In genomic region chr4:15695240-15695699, GRCh38 we compare ENCODE assay signal across 11 cellular contexts. TPM values are rescaled to one million over a fixed set of nuclear protein-coding genes. Genes with fewer than 3 reads are reported as not detected.
DNase-seq lines count a peak whose midpoint lies in the region; ATAC-seq and TF ChIP-seq lines count a peak whose summit lies in the region.
"Had no signal": no experiment of that assay in that cellular context is flagged by ENCODE, and none has a peak within 500 bp of the region (broad histone marks: within the 10 kb centered on the region; RNA-seq: fewer than 3 reads in every experiment).

No MANE protein-coding gene starts in this region.

- H3K36me3 ChIP-seq in NT2/D1 (ENCODE audit: insufficient read depth, insufficient read length, low read length) (peaks cover 6% of the 10 kb centered on the region), A673 (ENCODE audit: insufficient read depth, low read length, poor library complexity, severe bottlenecking) (no peaks in the 10 kb centered on the region)
- no peaks in the 10 kb centered on the region for H3K36me3 ChIP-seq in CD8-positive, alpha-beta memory T cell (ENCODE audit: insufficient read depth, low read length)
- H3K36me3 ChIP-seq: ascending aorta had no signal

- no peak overlapping the region for H3K27ac Mint-ChIP-seq in natural killer cell treated with Interleukin-12 subunit alpha and Interleukin-12 subunit beta and Interleukin-15 and Interleukin-18, amount 100 ng/mL, for 72 hours
- H3K27ac Mint-ChIP-seq in activated CD4-positive, alpha-beta T cell treated with anti-CD3 and anti-CD28 coated beads, Interleukin-2, amount 10 ng/mL, durations not matched to agents 24 days and 14 days, result no peak overlapping the region
- no peak overlapping the region for H3K27ac Mint-ChIP-seq in CD8-positive, alpha-beta memory T cell
- H3K27ac Mint-ChIP-seq: activated CD8-positive, alpha-beta T cell treated with anti-CD3 and anti-CD28 coated beads, Interleukin-2, amount 10 ng/mL, durations not matched to agents 7 days and 5 days had no signal

- H3K4me3 Mint-ChIP-seq in natural killer cell treated with Interleukin-12 subunit alpha and Interleukin-12 subunit beta and Interleukin-15 and Interleukin-18, amount 100 ng/mL, for 72 hours, result no peak overlapping the region
- no peak overlapping the region for H3K4me3 Mint-ChIP-seq in activated CD4-positive, alpha-beta T cell treated with anti-CD3 and anti-CD28 coated beads, Interleukin-2, amount 10 ng/mL, durations not matched to agents 24 days and 14 days
- no peak overlapping the region for H3K4me3 Mint-ChIP-seq in CD8-positive, alpha-beta memory T cell
- H3K4me3 Mint-ChIP-seq: activated CD8-positive, alpha-beta T cell treated with anti-CD3 and anti-CD28 coated beads, Interleukin-2, amount 10 ng/mL, durations not matched to agents 7 days and 5 days had no signal

- H3K27ac ChIP-seq in A673 (ENCODE audit: low read depth, low read length, poor library complexity, severe bottlenecking), result no peak overlapping the region
- no peak overlapping the region for H3K27ac ChIP-seq in CD8-positive, alpha-beta memory T cell (ENCODE audit: low read depth, low read length)
- H3K27ac ChIP-seq: ascending aorta had no signal

- no peak for ATAC-seq in natural killer cell treated with Interleukin-12 subunit alpha and Interleukin-12 subunit beta and Interleukin-15 and Interleukin-18, amount 100 ng/mL, for 72 hours
- ATAC-seq: activated CD8-positive, alpha-beta T cell treated with anti-CD3 and anti-CD28 coated beads, Interleukin-2, amount 10 ng/mL, durations not matched to agents 7 days and 5 days had no signal

- peaks cover 9 to 14% of the 10 kb centered on the region in 2 donors for H3K27me3 Mint-ChIP-seq in natural killer cell treated with Interleukin-12 subunit alpha and Interleukin-12 subunit beta and Interleukin-15 and Interleukin-18, amount 100 ng/mL, for 72 hours
- peaks cover 13% of the 10 kb centered on the region for H3K27me3 Mint-ChIP-seq in activated CD4-positive, alpha-beta T cell treated with anti-CD3 and anti-CD28 coated beads, Interleukin-2, amount 10 ng/mL, durations not matched to agents 24 days and 14 days
- H3K27me3 Mint-ChIP-seq in CD8-positive, alpha-beta memory T cell, result peaks cover 16 to 28% of the 10 kb centered on the region in 2 donors

- BruUV-seq in A673 (replicated peaks; lab: Mats Ljungman, UMichigan), result no TSS peak

- H3K9me3 ChIP-seq in NT2/D1 (ENCODE audit: insufficient read depth, low read length) (peaks cover 40% of the 10 kb centered on the region), A673 (ENCODE audit: low read depth, low read length, poor library complexity, severe bottlenecking) (peaks cover 5% of the 10 kb centered on the region)
- no peaks in the 10 kb centered on the region for H3K9me3 ChIP-seq in CD8-positive, alpha-beta memory T cell (ENCODE audit: low read length)
- H3K9me3 ChIP-seq: ascending aorta had no signal

- H3K4me1 ChIP-seq in NT2/D1 (ENCODE audit: insufficient read depth, insufficient read length) (no peaks in the 10 kb centered on the region), A673 (ENCODE audit: insufficient read depth, low read length, poor library complexity, severe bottlenecking) (peaks cover 18% of the 10 kb centered on the region)
- no peaks in the 10 kb centered on the region for H3K4me1 ChIP-seq in CD8-positive, alpha-beta memory T cell (ENCODE audit: insufficient read depth, low read length)

- no peaks in the 10 kb centered on the region for H3K9me3 Mint-ChIP-seq in natural killer cell treated with Interleukin-12 subunit alpha and Interleukin-12 subunit beta and Interleukin-15 and Interleukin-18, amount 100 ng/mL, for 72 hours
- H3K9me3 Mint-ChIP-seq in activated CD4-positive, alpha-beta T cell treated with anti-CD3 and anti-CD28 coated beads, Interleukin-2, amount 10 ng/mL, durations not matched to agents 24 days and 14 days, result no peaks in the 10 kb centered on the region
- no peaks in the 10 kb centered on the region for H3K9me3 Mint-ChIP-seq in CD8-positive, alpha-beta memory T cell

- DNase-seq in H4 (ENCODE audit: low spot score) (peak; percentile 99), NT2/D1 (ENCODE audit: low read depth, low spot score) (peak; percentile 85), epithelial cell of esophagus (ENCODE audit: low read depth) (peak; percentile 92), retinal pigment epithelial cell (ENCODE audit: low read depth) (peak; percentile 100), A673 (ENCODE audit: low spot score) (no peak)
- no peak for DNase-seq in natural killer cell treated with Interleukin-12 subunit alpha and Interleukin-12 subunit beta and Interleukin-15 and Interleukin-18, amount 100 ng/mL, for 72 hours (ENCODE audit: low spot score)
- no peak for DNase-seq in activated CD4-positive, alpha-beta T cell treated with anti-CD3 and anti-CD28 coated beads, Interleukin-2, amount 10 ng/mL, durations not matched to agents 24 days and 14 days
- no peak for DNase-seq in CD8-positive, alpha-beta memory T cell
- DNase-seq: activated CD8-positive, alpha-beta T cell treated with anti-CD3 and anti-CD28 coated beads, Interleukin-2, amount 10 ng/mL, durations not matched to agents 7 days and 5 days; posterior cingulate gyrus had no signal

- H3K27me3 ChIP-seq in NT2/D1 (ENCODE audit: insufficient read depth, insufficient read length), result no peaks in the 10 kb centered on the region
- H3K27me3 ChIP-seq in A673 (replicated peaks; ENCODE audit: insufficient read depth, low read depth, low read length, poor library complexity), result no peaks in the 10 kb centered on the region
- no peaks in the 10 kb centered on the region for H3K27me3 ChIP-seq in CD8-positive, alpha-beta memory T cell (ENCODE audit: insufficient read depth, low read length, poor library complexity, severe bottlenecking)
- H3K27me3 ChIP-seq: ascending aorta had no signal

- POLR2A ChIA-PET in A673 (lab: Charles Lee; ENCODE audit: low non-redundant PET), result no interaction called here
- POLR2A ChIA-PET in CD8-positive, alpha-beta memory T cell (lab: Charles Lee), result no interaction called here

- no peak overlapping the region for H3K4me3 ChIP-seq in NT2/D1 (ENCODE audit: insufficient read length, low read depth)
- H3K4me3 ChIP-seq in epithelial cell of esophagus (ENCODE audit: low read length), result no peak overlapping the region
- H3K4me3 ChIP-seq in retinal pigment epithelial cell (ENCODE audit: low read length), result no peak overlapping the region
- no peak overlapping the region for H3K4me3 ChIP-seq in A673 (ENCODE audit: low read depth, low read length, poor library complexity, severe bottlenecking)
- H3K4me3 ChIP-seq in CD8-positive, alpha-beta memory T cell (ENCODE audit: low read length), result no peak overlapping the region
- H3K4me3 ChIP-seq: ascending aorta had no signal

- no peak for TF ChIP-seq CTCF in epithelial cell of esophagus (IDR thresholded peaks at IDR 0.05; ENCODE audit: insufficient read depth, low read depth, low read length, missing control alignments)
- no peak for TF ChIP-seq CTCF in retinal pigment epithelial cell (conservative IDR thresholded peaks at IDR 0.05; ENCODE audit: low read depth, low read length)
- no peak for TF ChIP-seq CTCF in A673 (conservative IDR thresholded peaks at IDR 0.05; ENCODE audit: low read depth, low read length)

- H3K9ac ChIP-seq in NT2/D1 (ENCODE audit: insufficient read length, low read depth), result no peak overlapping the region

- intact Hi-C loops in A673 (cut with micrococcal nuclease; ENCODE audit: unreplicated experiment), result no loop called here
- intact Hi-C loops in activated CD4-positive, alpha-beta T cell treated with anti-CD3 and anti-CD28 coated beads, Interleukin-2, amount 10 ng/mL, durations not matched to agents 24 days and 14 days (cut with micrococcal nuclease), result no loop called here

- peaks cover 5% of the 10 kb centered on the region in 2 donors for H3K4me1 Mint-ChIP-seq in natural killer cell treated with Interleukin-12 subunit alpha and Interleukin-12 subunit beta and Interleukin-15 and Interleukin-18, amount 100 ng/mL, for 72 hours (ENCODE audit: low read depth in 2 of 2)
- H3K4me1 Mint-ChIP-seq in activated CD4-positive, alpha-beta T cell treated with anti-CD3 and anti-CD28 coated beads, Interleukin-2, amount 10 ng/mL, durations not matched to agents 24 days and 14 days, result peaks cover 4% of the 10 kb centered on the region
- peaks cover 3 to 7% (median 6%) of the 10 kb centered on the region in 3 donors for H3K4me1 Mint-ChIP-seq in CD8-positive, alpha-beta memory T cell

- no peaks in the 10 kb centered on the region for H3K36me3 Mint-ChIP-seq in natural killer cell treated with Interleukin-12 subunit alpha and Interleukin-12 subunit beta and Interleukin-15 and Interleukin-18, amount 100 ng/mL, for 72 hours
- no peaks in the 10 kb centered on the region for H3K36me3 Mint-ChIP-seq in activated CD4-positive, alpha-beta T cell treated with anti-CD3 and anti-CD28 coated beads, Interleukin-2, amount 10 ng/mL, durations not matched to agents 24 days and 14 days (ENCODE audit: low read depth)
- peaks cover 0 to 3% (median 0%) of the 10 kb centered on the region in 3 donors for H3K36me3 Mint-ChIP-seq in CD8-positive, alpha-beta memory T cell

- CTCF ChIA-PET in A673 (lab: Charles Lee), result no interaction called here
- CTCF ChIA-PET in CD8-positive, alpha-beta memory T cell (lab: Charles Lee), result interaction anchor here (1.3 kb wide), 1 partner anchor 34 kb away, joined by 3 read pairs; no protein-coding TSS in a partner anchor

RNA-seq across cellular contexts. Expression of gene BST1, which starts 7.6 kb away (rescaled TPM):
- 0.56 TPM in 1 of 2 replicates, not detected in the other for total RNA-seq in H4 (2014; rRNA removed; shearing (Covaris generic))
- 1 to 10 TPM in 1 of 2 donors, under 1 TPM in 1; 0.39 to 1.5 TPM for total RNA-seq in natural killer cell treated with Interleukin-12 subunit alpha and Interleukin-12 subunit beta and Interleukin-15 and Interleukin-18, amount 100 ng/mL, for 72 hours
- total RNA-seq in A673 (2021), result 2.1 and 2.4 TPM in 2 replicates
- total RNA-seq in activated CD4-positive, alpha-beta T cell treated with anti-CD3 and anti-CD28 coated beads, Interleukin-2, amount 10 ng/mL, durations not matched to agents 24 days and 14 days, result 0.12 and 0.72 TPM in 2 replicates
- under 1 TPM; 0.44 to 0.48 TPM for total RNA-seq in CD8-positive, alpha-beta memory T cell
- 0.39 TPM for polyA plus RNA-seq in CD8-positive, alpha-beta memory T cell

RNA-seq across cellular contexts. Expression of gene FAM200B, which starts 13.6 kb away (rescaled TPM):
- total RNA-seq in H4 (2014; rRNA removed; shearing (Covaris generic)), result 88.1 and 143 TPM in 2 replicates
- 10 to 100 TPM; 10.7 to 11.0 TPM for total RNA-seq in natural killer cell treated with Interleukin-12 subunit alpha and Interleukin-12 subunit beta and Interleukin-15 and Interleukin-18, amount 100 ng/mL, for 72 hours
- 27.4 and 29.0 TPM in 2 replicates for total RNA-seq in A673 (2021)
- total RNA-seq in activated CD4-positive, alpha-beta T cell treated with anti-CD3 and anti-CD28 coated beads, Interleukin-2, amount 10 ng/mL, durations not matched to agents 24 days and 14 days, result 6.0 and 9.9 TPM in 2 replicates
- total RNA-seq in CD8-positive, alpha-beta memory T cell, result 10 to 100 TPM; 10.0 to 12.7 TPM
- polyA plus RNA-seq in CD8-positive, alpha-beta memory T cell, result 80.7 TPM

RNA-seq across cellular contexts. Expression of gene FBXL5, which starts 40.1 kb away (rescaled TPM):
- 67.4 and 78.1 TPM in 2 replicates for total RNA-seq in H4 (2014; rRNA removed; shearing (Covaris generic))
- 10 to 100 TPM; 50.5 to 73.9 TPM for total RNA-seq in natural killer cell treated with Interleukin-12 subunit alpha and Interleukin-12 subunit beta and Interleukin-15 and Interleukin-18, amount 100 ng/mL, for 72 hours
- total RNA-seq in A673 (2021), result 59.7 and 60.1 TPM in 2 replicates
- 28.9 and 31.2 TPM in 2 replicates for total RNA-seq in activated CD4-positive, alpha-beta T cell treated with anti-CD3 and anti-CD28 coated beads, Interleukin-2, amount 10 ng/mL, durations not matched to agents 24 days and 14 days
- total RNA-seq in CD8-positive, alpha-beta memory T cell, result 10 to 100 TPM; 25.1 to 27.6 TPM
- 94.5 TPM for polyA plus RNA-seq in CD8-positive, alpha-beta memory T cell

Comparison
In these comparisons a context has a peak if more than half of its experiments do, and no peak if none do; other contexts are left out.
1. DNase-seq: peak in H4 (single experiment), NT2/D1 (single experiment), epithelial cell of esophagus (single experiment) and retinal pigment epithelial cell (single experiment); none in natural killer cell treated with Interleukin-12 subunit alpha and Interleukin-12 subunit beta and Interleukin-15 and Interleukin-18, amount 100 ng/mL, for 72 hours (single experiment), A673 (single experiment), activated CD4-positive, alpha-beta T cell treated with anti-CD3 and anti-CD28 coated beads, Interleukin-2, amount 10 ng/mL, durations not matched to agents 24 days and 14 days (single experiment) and CD8-positive, alpha-beta memory T cell (0 of 5).